Comparison of ENCODE assay signal across 9 cellular contexts in genomic region chr7:38748056-38748610, GRCh38.
DNase-seq lines count a peak whose midpoint lies in the region; ATAC-seq and TF ChIP-seq lines count a peak whose summit lies in the region.
"Had no signal": no experiment of that assay in that cellular context is flagged by ENCODE, and none has a peak within 500 bp of the region (broad histone marks: within the 10 kb centered on the region; RNA-seq: fewer than 3 reads in every experiment).

No MANE protein-coding gene starts in this region.

- H2BK15ac ChIP-seq in neuronal stem cell (ENCODE audit: low read length) = no peak overlapping the region

- no peak overlapping the region for H2AFZ ChIP-seq in neuronal stem cell (ENCODE audit: low read length)

- H3K23ac ChIP-seq in neuronal stem cell (ENCODE audit: low read depth, low read length, poor library complexity) = no peak overlapping the region

- no peak overlapping the region for H4K91ac ChIP-seq in neuronal stem cell (ENCODE audit: low read depth, low read length, poor library complexity)

- no peak overlapping the region for H3K9ac ChIP-seq in neuronal stem cell (ENCODE audit: low read depth, low read length, poor library complexity)

- WGBS in neuronal stem cell (ENCODE audit: extremely low coverage in 2 of 2, insufficient read length in 2 of 2, insufficient replicate concordance in 1 of 2), 2 donors = no CpG with 5 or more reads among the region's 12 CpGs

- no peak overlapping the region for H2BK120ac ChIP-seq in neuronal stem cell (ENCODE audit: low read depth, low read length)

- peak; percentile 33 for TF ChIP-seq CTCF in coronary artery (IDR thresholded peaks at IDR 0.05)

- peaks cover 0 to 3% of the 10 kb centered on the region in 2 donors for H3K4me1 ChIP-seq in neuronal stem cell (ENCODE audit: control insufficient read depth in 2 of 2, insufficient read depth in 1 of 2, low read depth in 1 of 2, low read length in 2 of 2)
- H3K4me1 ChIP-seq: prostate gland had no signal

- no peak overlapping the region for H3K14ac ChIP-seq in neuronal stem cell (ENCODE audit: low read length)

- H3K79me1 ChIP-seq in neuronal stem cell (ENCODE audit: low read depth, low read length) = no peaks in the 10 kb centered on the region

- H3K27ac ChIP-seq in coronary artery (no peak overlapping the region), neuronal stem cell (replicated peaks; ENCODE audit: low read length) (no peak overlapping the region)
- H3K27ac ChIP-seq: prostate gland had no signal

- TF ChIP-seq POLR2A in GM18505 (IDR thresholded peaks at IDR 0.05; ENCODE audit: borderline replicate concordance, extremely low read depth, insufficient read depth, insufficient read length) = no peak

- H3K27me3 ChIP-seq in neuronal stem cell (ENCODE audit: control insufficient read depth in 3 of 3, insufficient read depth in 3 of 3, low read depth in 1 of 3, low read length in 3 of 3) = no peaks in the 10 kb centered on the region

- no peak overlapping the region for H2AK5ac ChIP-seq in neuronal stem cell (ENCODE audit: low read depth, low read length)

- H3K4me2 ChIP-seq in neuronal stem cell (ENCODE audit: insufficient read depth, low read length, poor library complexity, severe bottlenecking) = no peak overlapping the region

- no peak overlapping the region for H3K4ac ChIP-seq in neuronal stem cell (ENCODE audit: low read length)

- H4K8ac ChIP-seq in neuronal stem cell (ENCODE audit: low read depth, low read length) = no peak overlapping the region

- H3K36me3 ChIP-seq in neuronal stem cell (replicated peaks in 1 of 2; ENCODE audit: control insufficient read depth in 2 of 2, insufficient read depth in 2 of 2, low read length in 2 of 2) = peaks cover 5 to 63% of the 10 kb centered on the region in 2 donors
- H3K36me3 ChIP-seq: prostate gland had no signal

- DNase-seq in Caki2 (ENCODE audit: low read depth) (peak; percentile 17), NCI-H1092 (lab: John Stamatoyannopoulos, UW) (peak; percentile 43), coronary artery (ENCODE audit: low spot score) (no peak), middle frontal gyrus (ENCODE audit: extremely low spot score, low spot score) (peak; percentile 20), neuronal stem cell (ENCODE audit: low spot score) (no peak)
- no peak for DNase-seq in NK-92 treated with Interleukin-12 subunit alpha and Interleukin-12 subunit beta, amount 100 ng/mL, for 24 hours (lab: John Stamatoyannopoulos, UW)

- no peak overlapping the region for H2BK5ac ChIP-seq in neuronal stem cell (ENCODE audit: low read length)

- H2BK12ac ChIP-seq in neuronal stem cell (ENCODE audit: low read length) = no peak overlapping the region

- H3K9me3 ChIP-seq in neuronal stem cell (replicated peaks in 1 of 2; ENCODE audit: control insufficient read depth in 2 of 2, insufficient read depth in 1 of 2, low read depth in 1 of 2, low read length in 2 of 2) = no peaks in the 10 kb centered on the region
- H3K9me3 ChIP-seq: prostate gland had no signal

- no peak overlapping the region for H3K18ac ChIP-seq in neuronal stem cell (ENCODE audit: low read length)

- in situ Hi-C loops in Caki2 (cut with HindIII; ENCODE audit: low pct_unique_long_range_greater_than_20kb, low sequenced_read_pairs) = no loop called here

- ATAC-seq in GM18505 (IDR thresholded peaks at IDR 0.05; ENCODE audit: unreplicated experiment) (no peak), GM21576 (IDR thresholded peaks at IDR 0.05; ENCODE audit: unreplicated experiment) (no peak)

- H3K4me3 ChIP-seq in coronary artery = peak overlapping the region; percentile 17
- no peak overlapping the region for H3K4me3 ChIP-seq in neuronal stem cell (ENCODE audit: low read length in 2 of 2)
- H3K4me3 ChIP-seq: prostate gland had no signal

Comparison
In these comparisons a context has a peak if more than half of its experiments do, and no peak if none do; other contexts are left out.
1. DNase-seq: peak in Caki2 (single experiment), NCI-H1092 (single experiment) and middle frontal gyrus (single experiment); none in coronary artery (single experiment), neuronal stem cell (single experiment) and NK-92 treated with Interleukin-12 subunit alpha and Interleukin-12 subunit beta, amount 100 ng/mL, for 24 hours (single experiment).